In the genomic region with DNA sequence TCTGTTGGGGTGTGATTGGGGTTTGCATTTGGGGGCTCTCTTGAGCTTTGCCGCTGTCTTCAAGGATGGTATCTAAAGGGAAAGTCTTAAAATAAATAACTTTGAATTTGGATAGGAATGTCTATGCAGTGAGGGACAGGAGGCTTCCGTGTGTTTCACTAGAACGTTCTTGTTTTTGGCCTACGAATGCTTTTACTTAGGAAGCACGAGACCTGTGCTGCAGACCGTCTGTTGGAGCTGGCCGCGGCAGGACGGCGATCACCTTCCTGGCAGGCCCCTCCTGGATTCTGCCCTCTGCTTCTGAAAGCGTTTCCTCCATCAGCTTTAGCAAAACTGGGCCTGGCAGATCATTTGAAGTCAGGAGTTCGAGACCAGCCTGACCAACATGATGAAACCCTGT, we compare ENCODE assay signal across 10 cellular contexts. TPM values are rescaled to one million over a fixed set of nuclear protein-coding genes. Genes with fewer than 3 reads are reported as not detected.
DNase-seq lines count a peak whose midpoint lies in the region; ATAC-seq, FAIRE-seq and TF ChIP-seq lines count a peak whose summit lies in the region.
"Had no signal": no experiment of that assay in that cellular context is flagged by ENCODE, and none has a peak within 500 bp of the region (broad histone marks: within the 10 kb centered on the region; RNA-seq: fewer than 3 reads in every experiment).

No MANE protein-coding gene starts in this region.

- H3K36me3 ChIP-seq in BLaER1 treated with 17β-estradiol and CSF1 and Interleukin-3, amounts not matched to agents 10 nM and 100 nM: peaks cover 29 to 72% (median 53%) of the 10 kb centered on the region in 11 experiments
- H3K36me3 ChIP-seq in fibroblast of lung (ENCODE audit: control insufficient read depth, insufficient read depth, low read length) (peaks cover 2% of the 10 kb centered on the region), pancreas (no peaks in the 10 kb centered on the region)

- H3K4me1 ChIP-seq in BLaER1 treated with 17β-estradiol and CSF1 and Interleukin-3, amounts not matched to agents 10 nM and 100 nM: peaks cover 69 to 93% (median 80%) of the 10 kb centered on the region in 10 experiments
- H3K4me1 ChIP-seq in fibroblast of lung (ENCODE audit: control insufficient read depth, extremely low read depth, insufficient read depth, low read length) (peaks cover 8% of the 10 kb centered on the region), pancreas (peaks cover 0 to 2% (median 0%) of the 10 kb centered on the region in 3 donors)

- POLR2A ChIA-PET in activated B cell treated with CpG ODN at 0.5 μM for 24 hours (lab: Charles Lee): interaction anchor here (0.6 to 2.3 kb wide), 4 partner anchors 19 to 515 kb away, joined by 3 to 21 read pairs (median 4); no protein-coding TSS in a partner anchor

- no peaks in the 10 kb centered on the region for H3K27me3 ChIP-seq in BLaER1 treated with 17β-estradiol and CSF1 and Interleukin-3, amounts not matched to agents 10 nM and 100 nM
- H3K27me3 ChIP-seq in fibroblast of lung (ENCODE audit: control insufficient read depth, insufficient read depth, low read length): no peaks in the 10 kb centered on the region
- no peaks in the 10 kb centered on the region for H3K27me3 ChIP-seq in pancreas

- peaks cover 95 to 100% (median 100%) of the 10 kb centered on the region in 11 experiments for H4K20me1 ChIP-seq in BLaER1 treated with 17β-estradiol and CSF1 and Interleukin-3, amounts not matched to agents 10 nM and 100 nM
- H4K20me1 ChIP-seq in fibroblast of lung (ENCODE audit: control insufficient read depth, extremely low read depth, insufficient read depth, low read length): no peaks in the 10 kb centered on the region

- intact Hi-C loops in activated B cell treated with CpG ODN at 0.5 μM for 24 hours (cut with micrococcal nuclease): no loop called here
- intact Hi-C loops in pancreas (cut with DNase I): no loop called here

- H3K4me3 Mint-ChIP-seq in activated B cell treated with CpG ODN at 0.5 μM for 24 hours: peak overlapping the region; percentile 90

- peaks cover 32% of the 10 kb centered on the region for H3K36me3 Mint-ChIP-seq in activated B cell treated with CpG ODN at 0.5 μM for 24 hours (ENCODE audit: low read depth)

- peaks cover 46% of the 10 kb centered on the region for H3K4me1 Mint-ChIP-seq in activated B cell treated with CpG ODN at 0.5 μM for 24 hours

- no peak overlapping the region for H2AFZ ChIP-seq in fibroblast of lung (ENCODE audit: low read length)

- peak overlapping the region; percentile 90 to 100 (median 97) for H3K4me2 ChIP-seq in BLaER1 treated with 17β-estradiol and CSF1 and Interleukin-3, amounts not matched to agents 10 nM and 100 nM
- peak overlapping the region; percentile 93 for H3K4me2 ChIP-seq in fibroblast of lung (ENCODE audit: extremely low read depth, insufficient read depth, low read length)

- FAIRE-seq in pancreas (lab: Jason Lieb, UNC): no peak

- peak overlapping the region; percentile 84 for H3K27ac Mint-ChIP-seq in activated B cell treated with CpG ODN at 0.5 μM for 24 hours

- H3K27me3 Mint-ChIP-seq in activated B cell treated with CpG ODN at 0.5 μM for 24 hours: no peaks in the 10 kb centered on the region

- H3K9me3 ChIP-seq in BLaER1 treated with 17β-estradiol and CSF1 and Interleukin-3, amounts not matched to agents 10 nM and 100 nM (replicated peaks in 1 of 11): no peaks in the 10 kb centered on the region
- H3K9me3 ChIP-seq in fibroblast of lung (ENCODE audit: control insufficient read depth, insufficient read depth, low read depth, low read length) (no peaks in the 10 kb centered on the region), pancreas (no peaks in the 10 kb centered on the region)

- WGBS in pancreas, 2 donors: 68 to 81% methylated on average over 12 of the region's 12 CpGs

- H3K4me3 ChIP-seq in BLaER1 treated with 17β-estradiol and CSF1 and Interleukin-3, amounts not matched to agents 10 nM and 100 nM: peak overlapping the region in 5 of 10 experiments; percentile 51 to 71 (median 60); a peak in 8 of 20 replicates
- H3K4me3 ChIP-seq in fibroblast of lung (replicated peaks in 1 of 4; ENCODE audit: control extremely low read depth in 1 of 4, insufficient read depth in 1 of 4, low read depth in 3 of 4, low read length in 4 of 4): peak overlapping the region; percentile 27 to 65 (median 42)
- H3K4me3 ChIP-seq in pancreas: peak overlapping the region in 3 of 4 donors; percentile 26 to 52 (median 28)

- DNase-seq in activated B cell treated with CpG ODN at 0.5 μM for 24 hours: no peak
- DNase-seq in fibroblast of lung (ENCODE audit: low read depth in 2 of 2): no peak
- no peak for DNase-seq in pancreas
- no peak for DNase-seq in hypothalamus (lab: John Stamatoyannopoulos, UW)
- DNase-seq in NCI-H526 treated with DMSO at 0.1 percent for 48 hours (lab: John Stamatoyannopoulos, UW): no peak
- DNase-seq: GF-D8, KG1 had no signal

- peak overlapping the region; percentile 55 to 91 (median 85); a peak in 21 of 22 replicates for H3K27ac ChIP-seq in BLaER1 treated with 17β-estradiol and CSF1 and Interleukin-3, amounts not matched to agents 10 nM and 100 nM
- H3K27ac ChIP-seq in fibroblast of lung (ENCODE audit: insufficient read depth, low read length) (peak overlapping the region; percentile 91), pancreas (peak overlapping the region in 3 of 4 donors; percentile 70 to 94 (median 92))

- CTCF ChIA-PET in activated B cell treated with CpG ODN at 0.5 μM for 24 hours (lab: Charles Lee): interaction anchor here (2.5 kb wide), 1 partner anchor 33 kb away, joined by 6 read pairs; no protein-coding TSS in a partner anchor

- peak overlapping the region; percentile 76 to 85 (median 81); a peak in 21 of 22 replicates for H3K9ac ChIP-seq in BLaER1 treated with 17β-estradiol and CSF1 and Interleukin-3, amounts not matched to agents 10 nM and 100 nM
- H3K9ac ChIP-seq in fibroblast of lung (ENCODE audit: insufficient read depth, low read length): peak overlapping the region; percentile 81

- peaks cover 59% of the 10 kb centered on the region for H3K79me2 ChIP-seq in fibroblast of lung (ENCODE audit: control insufficient read depth, insufficient read depth, low read length)

- no peaks in the 10 kb centered on the region for H3K9me3 Mint-ChIP-seq in activated B cell treated with CpG ODN at 0.5 μM for 24 hours

- no peak for ATAC-seq in activated B cell treated with CpG ODN at 0.5 μM for 24 hours (ENCODE audit: low read depth)
- ATAC-seq in pancreas: peak in 1 of 4 donors; percentile 1
- ATAC-seq in GM21390 (IDR thresholded peaks at IDR 0.05; ENCODE audit: unreplicated experiment): no peak
- no peak for ATAC-seq in GM19467 (IDR thresholded peaks at IDR 0.05; ENCODE audit: unreplicated experiment)

- TF ChIP-seq CTCF in activated B cell treated with CpG ODN at 0.5 μM for 24 hours (IDR thresholded peaks at IDR 0.05): no peak
- no peak for TF ChIP-seq CTCF in fibroblast of lung (conservative IDR thresholded peaks at IDR 0.05 in 1 of 2, IDR thresholded peaks at IDR 0.05 in 1 of 2; ENCODE audit: low read depth in 1 of 2, low read length in 2 of 2)
- no peak for TF ChIP-seq CTCF in pancreas (IDR thresholded peaks at IDR 0.05)

RNA-seq across cellular contexts. Expression of a gene that starts 44.0 kb away (rescaled TPM):
- 37.5 and 42.7 TPM in 2 replicates for total RNA-seq in activated B cell treated with CpG ODN at 0.5 μM for 24 hours
- 21.8 and 26.9 TPM in 2 replicates for total RNA-seq in fibroblast of lung
- polyA plus RNA-seq in fibroblast of lung: 5.2 and 8.2 TPM in 2 replicates
- polyA plus RNA-seq in fibroblast of lung (2012): 10.8 and 12.4 TPM in 2 replicates
- 30.8 and 36.6 TPM in 2 replicates for polyA minus RNA-seq in fibroblast of lung (ENCODE audit: low replicate concordance)
- 10 to 100 TPM; 13.8 to 20.6 (median 17.3) TPM for total RNA-seq in pancreas
- 1 to 10 TPM; 3.9 to 8.9 TPM for polyA plus RNA-seq in pancreas

RNA-seq across cellular contexts. Expression of a gene that starts 49.4 kb away (rescaled TPM):
- 98.3 and 111 TPM in 2 replicates for total RNA-seq in activated B cell treated with CpG ODN at 0.5 μM for 24 hours
- total RNA-seq in fibroblast of lung: 27.5 and 32.2 TPM in 2 replicates
- 11.1 and 13.8 TPM in 2 replicates for polyA plus RNA-seq in fibroblast of lung
- polyA plus RNA-seq in fibroblast of lung (2012): 25.2 and 33.2 TPM in 2 replicates
- polyA minus RNA-seq in fibroblast of lung (ENCODE audit: low replicate concordance): 13.3 and 20.7 TPM in 2 replicates
- 10 to 100 TPM; 12.8 to 28.8 (median 16.9) TPM for total RNA-seq in pancreas
- 10 to 100 TPM; 80.5 to 81.2 TPM for polyA plus RNA-seq in pancreas
